ENCODE assay signal across 23 cellular contexts in genomic region chrX:152865232-152865920, GRCh38. TPM values are rescaled to one million over a fixed set of nuclear protein-coding genes. Genes with fewer than 3 reads are reported as not detected.
DNase-seq lines count a peak whose midpoint lies in the region; ATAC-seq and TF ChIP-seq lines count a peak whose summit lies in the region.
"Had no signal": no experiment of that assay in that cellular context is flagged by ENCODE, and none has a peak within 500 bp of the region (broad histone marks: within the 10 kb centered on the region; RNA-seq: fewer than 3 reads in every experiment).

No MANE protein-coding gene starts in this region.

- no peak for TF ChIP-seq CTCF in right atrium auricular region (IDR thresholded peaks at IDR 0.05)
- no peak for TF ChIP-seq CTCF in prostate gland (IDR thresholded peaks at IDR 0.05)

- TF ChIP-seq POLR2A in prostate gland (IDR thresholded peaks at IDR 0.05) = no peak

- DNase-seq in right cardiac atrium (peak in 2 of 3 donors; percentile 24 to 69), right atrium auricular region (ENCODE audit: low spot score) (no peak), fibroblast of gingiva (ENCODE audit: low read depth) (peak; percentile 4), prostate gland (ENCODE audit: low spot score) (peak; percentile 23), T1000 (lab: John Stamatoyannopoulos, UW) (no peak), NCI-H2029 (lab: John Stamatoyannopoulos, UW) (no peak), NCI-H1694 treated with DMSO at 0.1 percent for 48 hours (lab: John Stamatoyannopoulos, UW) (no peak)
- DNase-seq: DMS53, GF-D8, NCI-H1092 treated with DMSO at 0.1 percent for 48 hours, NCI-H1436 treated with DMSO at 0.1 percent for 48 hours, NCI-H2029 treated with DMSO at 0.1 percent for 48 hours, NCI-H226, NCI-H510A treated with DMSO at 0.1 percent for 48 hours, NCI-H748 treated with DMSO at 0.1 percent for 48 hours, PC-9, RPMI8226, SHP77 treated with DMSO at 0.1 percent for 48 hours had no signal

- intact Hi-C loops in right cardiac atrium (cut with DNase I) = no loop called here
- intact Hi-C loops in prostate gland (cut with DNase I) = no loop called here

- H3K27ac ChIP-seq in right cardiac atrium (ENCODE audit: low read length) (no peak overlapping the region), right atrium auricular region (no peak overlapping the region), prostate gland (peak overlapping the region in 1 of 2 donors; percentile 35)
- H3K27ac ChIP-seq: HL-60, PC-9 had no signal

- ATAC-seq in right cardiac atrium = peak in 1 of 2 donors; percentile 40
- ATAC-seq in GM19467 (IDR thresholded peaks at IDR 0.05; ENCODE audit: unreplicated experiment) = no peak
- ATAC-seq: HepG2, K562 had no signal

- H3K36me3 ChIP-seq in right atrium auricular region (peaks cover 17% of the 10 kb centered on the region), prostate gland (no peaks in the 10 kb centered on the region)

- WGBS in right cardiac atrium = 80% methylated on average over 17 of the region's 17 CpGs
- 23% methylated on average over 17 of the region's 17 CpGs for WGBS in prostate gland

- H3K27me3 ChIP-seq in right cardiac atrium (ENCODE audit: control insufficient read depth, insufficient read depth) (no peaks in the 10 kb centered on the region), right atrium auricular region (no peaks in the 10 kb centered on the region), prostate gland (replicated peaks; ENCODE audit: insufficient read depth) (no peaks in the 10 kb centered on the region)

- H3K4me3 ChIP-seq in right cardiac atrium (ENCODE audit: low read length) (no peak overlapping the region), right atrium auricular region (no peak overlapping the region), prostate gland (no peak overlapping the region)
- H3K4me3 ChIP-seq: HAP-1, K562, PC-9 had no signal

- H3K4me1 ChIP-seq in right cardiac atrium (ENCODE audit: control insufficient read depth, insufficient read depth, low read length) = no peaks in the 10 kb centered on the region
- H3K4me1 ChIP-seq in right atrium auricular region = no peaks in the 10 kb centered on the region
- no peaks in the 10 kb centered on the region for H3K4me1 ChIP-seq in prostate gland (replicated peaks)
- H3K4me1 ChIP-seq: HAP-1 had no signal

- H3K9me3 ChIP-seq in right cardiac atrium (ENCODE audit: control insufficient read depth, low read length) (no peaks in the 10 kb centered on the region), right atrium auricular region (no peaks in the 10 kb centered on the region), prostate gland (no peaks in the 10 kb centered on the region)
- H3K9me3 ChIP-seq: HAP-1 had no signal

RNA-seq across cellular contexts. Expression of gene ZNF185, which starts 32.5 kb away (rescaled TPM):
- total RNA-seq in right cardiac atrium (1 to 10 TPM; 1.4 to 2.4 (median 1.4) TPM), right atrium auricular region (1 to 10 TPM; 1.3 to 2.0 TPM), prostate gland (10 to 100 TPM; 20.3 to 27.1 TPM)
- polyA plus RNA-seq in right cardiac atrium = 0.86 TPM

RNA-seq across cellular contexts. Expression of gene NSDHL, which starts 34.5 kb away (rescaled TPM):
- total RNA-seq in right cardiac atrium = 10 to 100 TPM; 24.9 to 31.5 (median 27.9) TPM
- 33.1 TPM for polyA plus RNA-seq in right cardiac atrium
- total RNA-seq in right atrium auricular region = 10 to 100 TPM; 14.1 to 28.1 TPM
- 10 to 100 TPM; 11.6 to 13.8 TPM for total RNA-seq in prostate gland

RNA-seq across cellular contexts. Expression of gene CETN2, which starts 34.8 kb away (rescaled TPM):
- total RNA-seq in right cardiac atrium = 10 to 100 TPM; 25.0 to 29.5 (median 27.7) TPM
- polyA plus RNA-seq in right cardiac atrium = 50.3 TPM
- 10 to 100 TPM; 23.3 to 23.5 TPM for total RNA-seq in right atrium auricular region
- total RNA-seq in prostate gland = 10 to 100 TPM; 33.6 to 39.8 TPM

Comparison
In these comparisons a context has a peak if more than half of its experiments do, and no peak if none do; other contexts are left out.
1. DNase-seq: peak in right cardiac atrium (2 of 3), fibroblast of gingiva (single experiment) and prostate gland (single experiment); none in right atrium auricular region (single experiment), T1000 (single experiment), NCI-H2029 (single experiment) and NCI-H1694 treated with DMSO at 0.1 percent for 48 hours (single experiment).
2. RNA of gene ZNF185, which starts 32.5 kb away (total RNA-seq): 20.3 to 27.1 TPM in prostate gland; 1.3 to 2.0 TPM in right atrium auricular region and 1.4 to 2.4 TPM in right cardiac atrium; every median in the first group is over 4 times any median in the second.